ENCODE assay signal across 21 cellular contexts in genomic region chr14:30295980-30296379, GRCh38.
A peak's percentile ranks its signal among the peaks of the same experiment; 100 is the strongest.
DNase-seq lines count a peak whose midpoint lies in the region; ATAC-seq and TF ChIP-seq lines count a peak whose summit lies in the region.
"Had no signal": no experiment of that assay in that cellular context is flagged by ENCODE, and none has a peak within 500 bp of the region (broad histone marks: within the 10 kb centered on the region; RNA-seq: fewer than 3 reads in every experiment).

No MANE protein-coding gene starts in this region.

- H3K9me3 ChIP-seq in PC-9 (ENCODE audit: insufficient read depth, low read depth) = no peaks in the 10 kb centered on the region
- H3K9me3 ChIP-seq in osteoblast (ENCODE audit: low read depth, low read length) = no peaks in the 10 kb centered on the region
- H3K9me3 ChIP-seq: gastroesophageal sphincter, transverse colon had no signal

- H3K27ac ChIP-seq in PC-9 (no peak overlapping the region), osteoblast (ENCODE audit: low read depth, low read length) (no peak overlapping the region)
- H3K27ac ChIP-seq: 22Rv1, gastroesophageal sphincter, transverse colon had no signal

- H3K79me2 ChIP-seq in PC-9 (ENCODE audit: low read depth) (no peaks in the 10 kb centered on the region), osteoblast (ENCODE audit: insufficient read depth, low read length) (no peaks in the 10 kb centered on the region)

- ATAC-seq in GM19463 (IDR thresholded peaks at IDR 0.05; ENCODE audit: unreplicated experiment) = no peak
- ATAC-seq: esophagus mucosa; gastroesophageal sphincter; natural killer cell treated with Interleukin-12 subunit alpha and Interleukin-12 subunit beta and Interleukin-15 and Interleukin-18, amount 100 ng/mL, for 72 hours; Right ventricle myocardium inferior; stimulated activated naive CD8-positive, alpha-beta T cell treated with anti-CD3 and anti-CD28 coated beads, Interleukin-15, Interleukin-2, amounts not matched to agents 100 U/mL and 50 U/mL, for 24 hours had no signal

- H2AFZ ChIP-seq in PC-9 (no peak overlapping the region), osteoblast (ENCODE audit: low read length) (no peak overlapping the region)

- H3K27me3 ChIP-seq in PC-9 (ENCODE audit: insufficient read depth, low read depth) = no peaks in the 10 kb centered on the region
- H3K27me3 ChIP-seq in osteoblast (ENCODE audit: insufficient read depth, low read length) = peaks cover 12% of the 10 kb centered on the region
- H3K27me3 ChIP-seq: gastroesophageal sphincter, transverse colon had no signal

- H3K36me3 ChIP-seq in PC-9 (ENCODE audit: low read depth) (no peaks in the 10 kb centered on the region), osteoblast (ENCODE audit: insufficient read depth, low read length) (no peaks in the 10 kb centered on the region)
- H3K36me3 ChIP-seq: gastroesophageal sphincter, transverse colon had no signal

- TF ChIP-seq CTCF in PC-9 (conservative IDR thresholded peaks at IDR 0.05) = no peak
- no peak for TF ChIP-seq CTCF in osteoblast (IDR thresholded peaks at IDR 0.05; ENCODE audit: extremely low read depth, low read depth, low read length)
- TF ChIP-seq CTCF in GM13977 (IDR thresholded peaks at IDR 0.05; ENCODE audit: extremely low read depth, insufficient read depth, missing control alignments) = no peak

- no peaks in the 10 kb centered on the region for H3K9me2 ChIP-seq in PC-9 (ENCODE audit: insufficient read depth)

- H3K4me2 ChIP-seq in PC-9 (peak overlapping the region; percentile 65), osteoblast (ENCODE audit: insufficient read depth, low read length) (no peak overlapping the region)

- no peaks in the 10 kb centered on the region for H3F3A ChIP-seq in PC-9 (ENCODE audit: insufficient read depth, low read depth)

- CTCF ChIA-PET in PC-9 (lab: Charles Lee) = no interaction called here

- intact Hi-C loops in PC-9 (cut with micrococcal nuclease; ENCODE audit: unreplicated experiment) = no loop called here

- H3K4me1 ChIP-seq in PC-9 (replicated peaks; ENCODE audit: insufficient read depth) (no peaks in the 10 kb centered on the region), osteoblast (ENCODE audit: insufficient read depth, low read length) (peaks cover 5% of the 10 kb centered on the region)
- H3K4me1 ChIP-seq: gastroesophageal sphincter, transverse colon had no signal

- POLR2A ChIA-PET in PC-9 (lab: Charles Lee; ENCODE audit: unreplicated experiment) = no interaction called here

- H4K20me1 ChIP-seq in PC-9 (ENCODE audit: insufficient read depth) (no peaks in the 10 kb centered on the region), osteoblast (ENCODE audit: insufficient read depth, low read length) (no peaks in the 10 kb centered on the region)

- peak; percentile 69 for DNase-seq in DMS53 (lab: John Stamatoyannopoulos, UW)
- no peak for DNase-seq in DMS53 treated with DMSO at 0.1 percent for 48 hours (lab: John Stamatoyannopoulos, UW; ENCODE audit: unreplicated experiment)
- peak; percentile 91 for DNase-seq in NCI-H2107 treated with DMSO at 0.1 percent for 48 hours (lab: John Stamatoyannopoulos, UW; ENCODE audit: unreplicated experiment)
- no peak for DNase-seq in PC-9
- peak; percentile 4 for DNase-seq in osteoblast (ENCODE audit: insufficient read length, low spot score, missing footprints)
- no peak for DNase-seq in GM13977 (ENCODE audit: low spot score)
- DNase-seq in NCI-H2081 (lab: John Stamatoyannopoulos, UW) = no peak
- DNase-seq: activated CD4-positive, alpha-beta T cell treated with anti-CD3 and anti-CD28 coated beads, Interleukin-2, amount 10 ng/mL, durations not matched to agents 7 days and 5 days; activated naive CD4-positive, alpha-beta T cell; AML-193; central memory CD4-positive, alpha-beta T cell; NCI-H226; stimulated activated CD4-positive, alpha-beta T cell treated with anti-CD3 and anti-CD28 coated beads, Interleukin-1b, Interleukin-23, amount 100 ng/mL, for 48 hours; stimulated activated naive CD8-positive, alpha-beta T cell treated with anti-CD3 and anti-CD28 coated beads, Interleukin-15, Interleukin-2, amounts not matched to agents 100 U/mL and 50 U/mL, for 24 hours; transverse colon had no signal

- BruUV-seq in PC-9 (replicated peaks; lab: Mats Ljungman, UMichigan) = no TSS peak

- in situ Hi-C loops in GM13977 (cut with MboI; ENCODE audit: low pct_unique_long_range_greater_than_20kb, low sequenced_read_pairs, unreplicated experiment) = no loop called here

- H3K4me3 ChIP-seq in PC-9 (no peak overlapping the region), osteoblast (ENCODE audit: insufficient read depth, low read length) (no peak overlapping the region)
- H3K4me3 ChIP-seq: gastroesophageal sphincter, transverse colon had no signal

Comparison
In these comparisons a context has a peak if more than half of its experiments do, and no peak if none do; other contexts are left out.
1. DNase-seq: peak in DMS53 (single experiment), NCI-H2107 treated with DMSO at 0.1 percent for 48 hours (single experiment) and osteoblast (single experiment); none in DMS53 treated with DMSO at 0.1 percent for 48 hours (single experiment), PC-9 (0 of 2), GM13977 (single experiment) and NCI-H2081 (0 of 2).